8 cellular contexts compared by ENCODE assay signal in the genomic region with DNA sequence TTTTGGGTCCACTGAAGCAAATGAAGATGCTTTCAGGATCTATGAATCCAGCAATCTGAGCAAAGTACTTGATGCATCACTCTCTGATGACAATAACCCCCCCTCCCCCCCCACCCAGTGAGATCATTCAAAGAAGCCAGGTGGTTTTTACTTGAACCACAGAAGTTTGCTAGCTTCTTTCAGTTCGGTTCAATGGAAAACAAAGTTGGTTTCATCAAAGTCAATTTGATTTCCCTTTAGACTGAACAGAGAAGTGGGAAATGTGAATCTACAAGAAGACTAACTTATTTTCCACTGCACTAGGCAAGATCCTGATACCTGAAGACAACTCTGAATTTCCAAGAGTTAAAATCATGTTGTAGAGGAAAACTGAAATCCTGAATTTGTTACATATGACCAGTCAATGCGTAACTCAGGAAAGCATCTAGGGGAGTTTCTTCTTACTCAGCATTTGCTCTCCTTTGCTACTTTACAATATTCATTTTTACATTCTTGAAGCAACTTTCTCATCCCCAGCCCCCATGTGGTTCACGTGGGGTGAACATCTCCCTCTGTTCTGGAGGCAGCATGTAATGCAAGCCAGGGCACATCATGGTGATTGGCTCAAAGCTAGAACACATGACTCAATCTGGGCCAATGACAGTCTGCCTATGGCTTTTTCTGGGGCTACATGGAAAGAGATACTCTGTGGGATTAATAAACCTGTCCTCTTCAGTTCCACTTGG.
A peak's percentile ranks its signal among the peaks of the same experiment; 100 is the strongest.
DNase-seq lines count a peak whose midpoint lies in the region; ATAC-seq, FAIRE-seq and TF ChIP-seq lines count a peak whose summit lies in the region.

No MANE protein-coding gene starts in this region.

- no peak for TF ChIP-seq CTCF in GM12865 (IDR thresholded peaks at IDR 0.05; ENCODE audit: insufficient read depth, low read depth, low read length, missing control alignments)
- TF ChIP-seq CTCF in VCaP (conservative IDR thresholded peaks at IDR 0.05): no peak
- TF ChIP-seq CTCF in H1 (IDR thresholded peaks at IDR 0.05; ENCODE audit: control extremely low read depth in 1 of 3, insufficient read depth in 1 of 3, low read depth in 1 of 3, low read length in 3 of 3): no peak

- no peak overlapping the region for H4K8ac ChIP-seq in H1 (ENCODE audit: extremely low read depth, insufficient read depth, low read length)

- H3K14ac ChIP-seq in H1 (ENCODE audit: insufficient read length): no peak overlapping the region

- H3K4me2 ChIP-seq in H1 (ENCODE audit: insufficient read depth in 1 of 2, low read depth in 2 of 2, low read length in 2 of 2): no peak overlapping the region

- H3K79me2 ChIP-seq in H1 (ENCODE audit: control insufficient read depth in 1 of 2, insufficient read depth in 2 of 2, low read length in 2 of 2): peaks cover 0 to 3% of the 10 kb centered on the region in 2 experiments; a peak in 1 of 4 replicates

- H3K23me2 ChIP-seq in H1 (ENCODE audit: low read depth, low read length): no peaks in the 10 kb centered on the region; the same call in 1 of the 2 replicates

- ATAC-seq in HG02759 (IDR thresholded peaks at IDR 0.05; ENCODE audit: unreplicated experiment): peak; percentile 78
- no peak for ATAC-seq in aorta (ENCODE audit: low FRiP score)

- no peak overlapping the region for H2AK5ac ChIP-seq in H1 (ENCODE audit: low read depth, low read length)

- no peak overlapping the region for H3K9ac ChIP-seq in H1 (replicated peaks in 1 of 4; ENCODE audit: extremely low read depth in 1 of 4, low read depth in 3 of 4, low read length in 3 of 4)

- no peak for TF ChIP-seq RAD21 in H1 (IDR thresholded peaks at IDR 0.05 in 1 of 2, conservative IDR thresholded peaks at IDR 0.05 in 1 of 2; ENCODE audit: low read depth in 2 of 2, low read length in 2 of 2)

- TF ChIP-seq POLR2A in H1 (IDR thresholded peaks at IDR 0.05; ENCODE audit: control extremely low read depth in 1 of 2, low read depth in 2 of 2, low read length in 2 of 2): no peak

- H3K9me3 ChIP-seq in H1 (ENCODE audit: insufficient read depth in 2 of 2, low read depth in 1 of 2, low read length in 1 of 2) (no peaks in the 10 kb centered on the region), aorta (ENCODE audit: control insufficient read depth, low read length) (no peaks in the 10 kb centered on the region)

- H3K36me3 ChIP-seq in H1 (ENCODE audit: control insufficient read depth in 2 of 4, insufficient read depth in 4 of 4, low read length in 3 of 4) (peaks cover 0 to 11% (median 0%) of the 10 kb centered on the region in 4 experiments; a peak in 2 of 8 replicates), aorta (ENCODE audit: control insufficient read depth in 1 of 2, insufficient read depth in 2 of 2, low read length in 1 of 2) (no peaks in the 10 kb centered on the region)

- H3K56ac ChIP-seq in H1 (replicated peaks; ENCODE audit: insufficient read length, low read depth, low read length): no peak overlapping the region

- peaks cover 2 to 5% (median 2%) of the 10 kb centered on the region in 4 experiments; a peak in 4 of 7 replicates for H3K4me1 ChIP-seq in H1 (replicated peaks in 1 of 4; ENCODE audit: control insufficient read depth in 3 of 4, insufficient read depth in 4 of 4, low read length in 3 of 4)
- H3K4me1 ChIP-seq in aorta (ENCODE audit: control insufficient read depth in 1 of 2, insufficient read depth in 2 of 2, low read length in 2 of 2): peaks cover 8 to 9% of the 10 kb centered on the region in 2 donors

- WGBS in H1 (ENCODE audit: extremely low coverage in 1 of 2, insufficient coverage in 1 of 2, insufficient read length in 1 of 2, insufficient replicate concordance in 2 of 2, low coverage in 1 of 2, low lambda C conversion rate in 2 of 2, missing lambda C conversion rate in 1 of 2), 2 experiments: 93% methylated on average over 3 of the region's 3 CpGs; no CpG with 5 or more reads in 1 of the 2 experiments
- WGBS in aorta, 2 donors: 77 to 78% methylated on average over 3 of the region's 3 CpGs

- no peak for TF ChIP-seq EP300 in H1 (IDR thresholded peaks at IDR 0.05; ENCODE audit: borderline replicate concordance in 1 of 2, low read depth in 2 of 2, low read length in 2 of 2)

- no peak overlapping the region for H2BK12ac ChIP-seq in H1 (ENCODE audit: low read depth, low read length)

- no peak overlapping the region for H3K18ac ChIP-seq in H1 (ENCODE audit: extremely low read depth, low read length)

- POLR2A ChIA-PET in H1 (lab: Charles Lee; ENCODE audit: partially characterized antibody): no interaction called here

- no peak overlapping the region for H2BK20ac ChIP-seq in H1 (ENCODE audit: low read length)

- H2AFZ ChIP-seq in H1 (ENCODE audit: low read length): no peak overlapping the region

- H2BK15ac ChIP-seq in H1 (ENCODE audit: low read length): no peak overlapping the region

- no peak overlapping the region for H4K5ac ChIP-seq in H1 (ENCODE audit: insufficient read length, low read depth, low read length)

- no peak for FAIRE-seq in H1 (lab: Jason Lieb, UNC)

- no peak overlapping the region for H3K4me3 ChIP-seq in GM12865 (ENCODE audit: low read depth, low read length)
- H3K4me3 ChIP-seq in H1 (ENCODE audit: extremely low read depth in 1 of 4, insufficient read depth in 2 of 4, low read depth in 3 of 4, low read length in 4 of 4): no peak overlapping the region
- no peak overlapping the region for H3K4me3 ChIP-seq in aorta (ENCODE audit: low read length in 2 of 2)

- H3K27ac ChIP-seq in VCaP (peak overlapping the region; percentile 72), H1 (ENCODE audit: low read depth, low read length) (no peak overlapping the region), aorta (ENCODE audit: low read depth in 1 of 2, low read length in 2 of 2) (no peak overlapping the region)

- DNase-seq in GM12865 (ENCODE audit: low read depth) (peak; percentile 71), H1 (ENCODE audit: low read depth in 1 of 2, low spot score in 2 of 2) (no peak), aorta (no peak), hypothalamus (lab: John Stamatoyannopoulos, UW) (no peak), NCI-H2196 (lab: John Stamatoyannopoulos, UW; ENCODE audit: unreplicated experiment) (no peak)
- peak; percentile 78 for DNase-seq in stimulated activated CD8-positive, alpha-beta memory T cell treated with anti-CD3 and anti-CD28 coated beads, Interleukin-4, amount 100 ng/mL, for 48 hours

- H3K23ac ChIP-seq in H1 (ENCODE audit: insufficient read length): no peak overlapping the region

- CTCF ChIA-PET in H1 (lab: Charles Lee; ENCODE audit: partially characterized antibody): interaction anchor here (0.7 kb wide), 1 partner anchor 11 kb away, joined by 3 read pairs; no protein-coding TSS in a partner anchor

- peaks cover 0 to 2% of the 10 kb centered on the region in 2 experiments for H4K20me1 ChIP-seq in H1 (replicated peaks in 1 of 2; ENCODE audit: control insufficient read depth in 1 of 2, insufficient read depth in 2 of 2, low read length in 2 of 2)

- H3K27me3 ChIP-seq in H1 (replicated peaks in 1 of 4; ENCODE audit: control insufficient read depth in 3 of 4, extremely low read depth in 1 of 4, insufficient read depth in 3 of 4, low read length in 3 of 4) (peaks cover 4 to 12% (median 6%) of the 10 kb centered on the region in 4 experiments; a peak in 5 of 7 replicates), aorta (ENCODE audit: control insufficient read depth in 1 of 2, insufficient read depth in 2 of 2, low read length in 1 of 2) (no peaks in the 10 kb centered on the region)

- H3K79me1 ChIP-seq in H1 (ENCODE audit: low read depth, low read length): no peaks in the 10 kb centered on the region

- no peak overlapping the region for H4K91ac ChIP-seq in H1 (replicated peaks; ENCODE audit: insufficient read length, low read length)

- intact Hi-C loops in aorta (cut with DNase I): no loop called here

- H2BK5ac ChIP-seq in H1 (ENCODE audit: low read depth, low read length): no peak overlapping the region

- no peak overlapping the region for H2BK120ac ChIP-seq in H1 (replicated peaks; ENCODE audit: low read depth, low read length)

- no peak overlapping the region for H3K4ac ChIP-seq in H1 (replicated peaks; ENCODE audit: insufficient read length, low read depth, low read length)

TF ChIP-seq in H1, 55 proteins besides CTCF, POLR2A, EP300 and RAD21:
- no peak for TF ChIP-seq HDAC6 (IDR thresholded peaks at IDR 0.05; ENCODE audit: low read depth, low read length)
- TF ChIP-seq, protein P1, sequence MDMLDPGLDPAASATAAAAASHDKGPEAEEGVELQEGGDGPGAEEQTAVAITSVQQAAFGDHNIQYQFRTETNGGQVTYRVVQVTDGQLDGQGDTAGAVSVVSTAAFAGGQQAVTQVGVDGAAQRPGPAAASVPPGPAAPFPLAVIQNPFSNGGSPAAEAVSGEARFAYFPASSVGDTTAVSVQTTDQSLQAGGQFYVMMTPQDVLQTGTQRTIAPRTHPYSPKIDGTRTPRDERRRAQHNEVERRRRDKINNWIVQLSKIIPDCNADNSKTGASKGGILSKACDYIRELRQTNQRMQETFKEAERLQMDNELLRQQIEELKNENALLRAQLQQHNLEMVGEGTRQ (IDR thresholded peaks at IDR 0.05; ENCODE audit: low read length): 0 out of 2 replicates have a peak, but pooled peaks have one; percentile 13
TF ChIP-seq in H1: peak in this region for 1.

Comparison
In these comparisons a context has a peak if more than half of its experiments do, and no peak if none do; other contexts are left out.
1. DNase-seq: peak in GM12865 (single experiment) and stimulated activated CD8-positive, alpha-beta memory T cell treated with anti-CD3 and anti-CD28 coated beads, Interleukin-4, amount 100 ng/mL, for 48 hours (single experiment); none in H1 (0 of 2), aorta (0 of 2), hypothalamus (0 of 51) and NCI-H2196 (single experiment).